ENCODE assay signal across 24 cellular contexts in the genomic region with DNA sequence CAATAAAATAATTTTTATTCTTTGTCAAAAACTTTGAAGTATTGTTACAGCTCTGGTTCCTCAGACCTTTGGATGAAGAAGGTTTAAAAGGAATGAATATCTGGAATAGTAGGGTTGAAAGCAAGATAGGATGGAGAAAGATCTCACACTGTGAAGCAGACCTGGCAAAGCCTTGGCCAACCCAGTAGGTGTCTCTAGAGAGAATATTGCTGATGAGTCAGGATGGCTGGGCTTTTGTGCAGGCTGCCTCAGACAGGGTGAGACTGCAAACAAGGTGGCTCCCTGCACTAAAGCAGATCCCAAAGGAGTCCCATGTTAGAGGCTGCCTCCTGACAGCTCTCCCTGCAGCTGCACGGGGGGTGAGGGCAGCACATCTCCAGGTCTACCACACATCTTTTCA.
DNase-seq lines count a peak whose midpoint lies in the region; ATAC-seq, FAIRE-seq and TF ChIP-seq lines count a peak whose summit lies in the region.
"Had no signal": no experiment of that assay in that cellular context is flagged by ENCODE, and none has a peak within 500 bp of the region (broad histone marks: within the 10 kb centered on the region; RNA-seq: fewer than 3 reads in every experiment).

No MANE protein-coding gene starts in this region.

- no peak overlapping the region for H3K23ac ChIP-seq in mesendoderm (ENCODE audit: low read length)

- SMC1A ChIA-PET in GM12878 (lab: Charles Lee; ENCODE audit: uncharacterized antibody, unreplicated experiment) = no interaction called here

- H3K36me3 ChIP-seq in breast epithelium (no peaks in the 10 kb centered on the region), MG63 (no peaks in the 10 kb centered on the region), GM12878 (ENCODE audit: control insufficient read depth in 2 of 2, insufficient read depth in 2 of 2, low read length in 1 of 2) (no peaks in the 10 kb centered on the region), mesendoderm (ENCODE audit: control insufficient read depth, insufficient read depth, low read length) (no peaks in the 10 kb centered on the region), gastroesophageal sphincter (no peaks in the 10 kb centered on the region)
- H3K36me3 ChIP-seq: SJSA1, tibial artery had no signal

- no TSS peak for BruUV-seq in MCF 10A (replicated peaks; lab: Mats Ljungman, UMichigan)
- BruUV-seq in GM12878 (replicated peaks; lab: Mats Ljungman, UMichigan) = no TSS peak

- 92% methylated on average over 1 of the region's 1 CpG for WGBS in GM12878 (ENCODE audit: insufficient coverage, insufficient replicate concordance, low lambda C conversion rate, missing lambda C conversion rate)
- WGBS in mesendoderm (ENCODE audit: extremely low coverage, insufficient coverage, low lambda C conversion rate) = no CpG with 5 or more reads among the region's 1 CpG
- WGBS in gastroesophageal sphincter (ENCODE audit: low coverage in 1 of 2), 2 donors = 71 to 100% methylated on average over 1 of the region's 1 CpG

- no peak overlapping the region for H4K5ac ChIP-seq in mesendoderm (ENCODE audit: low read length)

- POLR2A ChIA-PET in MCF 10A (lab: Yijun Ruan, JAX) (no interaction called here), GM12878 (lab: Charles Lee) (no interaction called here)

- ATAC-seq in GM12878 = peak; percentile 35
- ATAC-seq in gastroesophageal sphincter = no peak
- no peak for ATAC-seq in HG02588 (IDR thresholded peaks at IDR 0.05; ENCODE audit: unreplicated experiment)
- ATAC-seq: esophagus mucosa, psoas muscle had no signal

- H3K9ac ChIP-seq in GM12878 (ENCODE audit: control insufficient read depth, insufficient read depth, low read length) (no peak overlapping the region), mesendoderm (ENCODE audit: low read length) (no peak overlapping the region)

- TF ChIP-seq EP300 in GM12878 (IDR thresholded peaks at IDR 0.05; ENCODE audit: borderline replicate concordance in 1 of 2, control insufficient read depth in 1 of 2, low read depth in 2 of 2, low read length in 2 of 2) (no peak), gastroesophageal sphincter (IDR thresholded peaks at IDR 0.05) (no peak)

- H2AK5ac ChIP-seq in mesendoderm (ENCODE audit: low read length) = no peak overlapping the region

- FAIRE-seq in GM12878 (lab: Jason Lieb, UNC) = no peak
- FAIRE-seq: H1 had no signal

- H3K56ac ChIP-seq in mesendoderm (ENCODE audit: low read length) = no peak overlapping the region

- in situ Hi-C loops in GM12878 (cut with MboI) = no loop called here

- no peak overlapping the region for H3K27ac Mint-ChIP-seq in MCF 10A (ENCODE audit: low read depth, unreplicated experiment)
- H3K27ac Mint-ChIP-seq in progenitor cell of endocrine pancreas = no peak overlapping the region
- H3K27ac Mint-ChIP-seq: activated naive CD4-positive, alpha-beta T cell treated with anti-CD3 and anti-CD28 coated beads, Interleukin-2, amount 10 ng/mL, durations not matched to agents 7 days and 5 days; T-helper 2 cell treated with Interferon-gamma antibody and Interleukin-4, amounts not matched to agents 5 μg/mL and 100 μg/mL, for 36 hours had no signal

- H3K79me2 ChIP-seq in GM12878 (ENCODE audit: control insufficient read depth, insufficient read depth, low read length) (no peaks in the 10 kb centered on the region), mesendoderm (ENCODE audit: control insufficient read depth, insufficient read depth, low read length) (no peaks in the 10 kb centered on the region)

- H3K27ac ChIP-seq in breast epithelium (no peak overlapping the region), GM12878 (ENCODE audit: control insufficient read depth, insufficient read depth) (no peak overlapping the region), mesendoderm (ENCODE audit: low read depth, low read length) (no peak overlapping the region), gastroesophageal sphincter (no peak overlapping the region)
- H3K27ac ChIP-seq: psoas muscle, SJSA1, tibial artery had no signal

- no peak overlapping the region for H2BK5ac ChIP-seq in mesendoderm (ENCODE audit: low read length)

- CTCF ChIA-PET in MCF 10A (lab: Yijun Ruan, JAX) = no interaction called here
- CTCF ChIA-PET in GM12878 (lab: Yijun Ruan, JAX) = no interaction called here

- H3K4me3 ChIP-seq in breast epithelium (no peak overlapping the region), MG63 (no peak overlapping the region), GM12878 (no peak overlapping the region), mesendoderm (ENCODE audit: low read length) (no peak overlapping the region), gastroesophageal sphincter (no peak overlapping the region)
- H3K4me3 ChIP-seq: psoas muscle, SJSA1, tibial artery had no signal

- H3K9me3 Mint-ChIP-seq in MCF 10A (ENCODE audit: unreplicated experiment) (no peaks in the 10 kb centered on the region), progenitor cell of endocrine pancreas (ENCODE audit: low read depth) (no peaks in the 10 kb centered on the region)
- H3K9me3 Mint-ChIP-seq: nephron had no signal

- no peak overlapping the region for H3K18ac ChIP-seq in mesendoderm (ENCODE audit: low read length)

- RAD21 ChIA-PET in GM12878 (lab: Charles Lee; ENCODE audit: unreplicated experiment) = no interaction called here

- intact Hi-C loops in MCF 10A (cut with micrococcal nuclease) = no loop called here
- intact Hi-C loops in breast epithelium (cut with DNase I; ENCODE audit: low total_unique reads) = no loop called here
- intact Hi-C loops in GM12878 (cut with micrococcal nuclease; ENCODE audit: unreplicated experiment) = no loop called here

- H3K9me3 ChIP-seq in breast epithelium (no peaks in the 10 kb centered on the region), MG63 (no peaks in the 10 kb centered on the region), GM12878 (replicated peaks; ENCODE audit: control insufficient read depth, insufficient read depth, low read length) (no peaks in the 10 kb centered on the region), gastroesophageal sphincter (no peaks in the 10 kb centered on the region)
- H3K9me3 ChIP-seq: psoas muscle, SJSA1, tibial artery had no signal

- no peaks in the 10 kb centered on the region for H3K27me3 Mint-ChIP-seq in MCF 10A (ENCODE audit: insufficient read depth, unreplicated experiment)
- no peaks in the 10 kb centered on the region for H3K27me3 Mint-ChIP-seq in progenitor cell of endocrine pancreas
- H3K27me3 Mint-ChIP-seq: activated naive CD4-positive, alpha-beta T cell treated with anti-CD3 and anti-CD28 coated beads, Interleukin-2, amount 10 ng/mL, durations not matched to agents 7 days and 5 days had no signal

- no peak overlapping the region for H2BK120ac ChIP-seq in mesendoderm (ENCODE audit: low read depth, low read length)

- H3K27me3 ChIP-seq in breast epithelium (no peaks in the 10 kb centered on the region), MG63 (no peaks in the 10 kb centered on the region), GM12878 (replicated peaks in 1 of 2; ENCODE audit: control insufficient read depth in 2 of 2, insufficient read depth in 2 of 2, low read length in 1 of 2) (no peaks in the 10 kb centered on the region; a peak in 1 of 4 replicates), mesendoderm (ENCODE audit: insufficient read depth, low read length, poor library complexity) (no peaks in the 10 kb centered on the region), gastroesophageal sphincter (no peaks in the 10 kb centered on the region)
- H3K27me3 ChIP-seq: SJSA1, tibial artery had no signal

- TF ChIP-seq CTCF in MCF 10A (IDR thresholded peaks at IDR 0.05; ENCODE audit: unreplicated experiment) = no peak
- TF ChIP-seq CTCF in breast epithelium (IDR thresholded peaks at IDR 0.05) = no peak
- TF ChIP-seq CTCF in GM12878 (IDR thresholded peaks at IDR 0.05 in 2 of 3, conservative IDR thresholded peaks at IDR 0.05 in 1 of 3; ENCODE audit: control insufficient read depth in 2 of 3, extremely low read depth in 1 of 3, insufficient read depth in 1 of 3, low read depth in 3 of 3, low read length in 3 of 3) = peak in 2 of 3 experiments; percentile 5 to 9; a peak in 1 of 6 replicates
- no peak for TF ChIP-seq CTCF in progenitor cell of endocrine pancreas (IDR thresholded peaks at IDR 0.05; ENCODE audit: unreplicated experiment)
- TF ChIP-seq CTCF in gastroesophageal sphincter (IDR thresholded peaks at IDR 0.05) = no peak

- peak; percentile 6 for DNase-seq in MCF 10A (ENCODE audit: unreplicated experiment)
- no peak for DNase-seq in breast epithelium (ENCODE audit: low spot score in 2 of 2)
- DNase-seq in MG63 = peak; percentile 3
- no peak for DNase-seq in GM12878 (ENCODE audit: low read depth, low spot score)
- DNase-seq in mesendoderm = peak; percentile 29
- DNase-seq in progenitor cell of endocrine pancreas (ENCODE audit: low spot score, unreplicated experiment) = no peak
- DNase-seq: activated CD4-positive, CD25-positive, alpha-beta regulatory T cell treated with anti-CD3 and anti-CD28 coated beads, Interleukin-2, amount 50 U/mL, for 72 hours; activated naive CD4-positive, alpha-beta T cell treated with anti-CD3 and anti-CD28 coated beads, Interleukin-2, amount 10 ng/mL, durations not matched to agents 7 days and 5 days; activated T-cell treated with anti-CD3 and anti-CD28 coated beads for 4 hours; cortex of kidney; GDM1; head of caudate nucleus; KG1; NCI-H1436 treated with DMSO at 0.1 percent for 48 hours; NCI-H345; psoas muscle; tibial artery had no signal

- no peak overlapping the region for H3K4me2 ChIP-seq in GM12878 (ENCODE audit: control insufficient read depth, insufficient read depth)
- H3K4me2 ChIP-seq in mesendoderm (ENCODE audit: low read length) = no peak overlapping the region

- no peak overlapping the region for H2AFZ ChIP-seq in GM12878 (ENCODE audit: control insufficient read depth, low read depth, low read length)

- no peaks in the 10 kb centered on the region for H3K79me1 ChIP-seq in mesendoderm (ENCODE audit: low read length)

- H3K4ac ChIP-seq in mesendoderm (ENCODE audit: low read depth, low read length) = no peak overlapping the region

- no peak overlapping the region for H2BK15ac ChIP-seq in mesendoderm (replicated peaks; ENCODE audit: low read depth)

- no peaks in the 10 kb centered on the region for H4K20me1 ChIP-seq in GM12878 (ENCODE audit: control insufficient read depth, insufficient read depth)

- no peaks in the 10 kb centered on the region for H3K36me3 Mint-ChIP-seq in MCF 10A (ENCODE audit: insufficient read depth, unreplicated experiment)
- no peaks in the 10 kb centered on the region for H3K36me3 Mint-ChIP-seq in progenitor cell of endocrine pancreas (ENCODE audit: insufficient read depth)

- H3K4me1 ChIP-seq in breast epithelium (no peaks in the 10 kb centered on the region), GM12878 (ENCODE audit: control insufficient read depth, insufficient read depth, low read length) (peaks cover 11% of the 10 kb centered on the region), mesendoderm (ENCODE audit: control insufficient read depth, low read depth, low read length) (no peaks in the 10 kb centered on the region), gastroesophageal sphincter (no peaks in the 10 kb centered on the region)
- H3K4me1 ChIP-seq: psoas muscle, SJSA1, tibial artery had no signal

- H3K4me3 Mint-ChIP-seq in MCF 10A (ENCODE audit: unreplicated experiment) = no peak overlapping the region
- H3K4me3 Mint-ChIP-seq in progenitor cell of endocrine pancreas (ENCODE audit: low read depth) = no peak overlapping the region
- H3K4me3 Mint-ChIP-seq: activated naive CD4-positive, alpha-beta T cell treated with anti-CD3 and anti-CD28 coated beads, Interleukin-2, amount 10 ng/mL, durations not matched to agents 7 days and 5 days; nephron; T-helper 2 cell treated with Interferon-gamma antibody and Interleukin-4, amounts not matched to agents 5 μg/mL and 100 μg/mL, for 36 hours had no signal

- H3K4me1 Mint-ChIP-seq in MCF 10A (ENCODE audit: insufficient read depth, unreplicated experiment) = no peaks in the 10 kb centered on the region
- H3K4me1 Mint-ChIP-seq in progenitor cell of endocrine pancreas (ENCODE audit: low read depth) = no peaks in the 10 kb centered on the region

- TF ChIP-seq RAD21 in GM12878 (IDR thresholded peaks at IDR 0.05; ENCODE audit: insufficient read depth, low read depth, low read length) = no peak; the same call in 1 of the 2 replicates

- TF ChIP-seq POLR2A in breast epithelium (IDR thresholded peaks at IDR 0.05) (no peak), GM12878 (IDR thresholded peaks at IDR 0.05; ENCODE audit: low read depth, low read length) (no peak), gastroesophageal sphincter (IDR thresholded peaks at IDR 0.05) (no peak)

- H4K8ac ChIP-seq in mesendoderm (ENCODE audit: low read depth, low read length) = no peak overlapping the region

Comparison
In these comparisons a context has a peak if more than half of its experiments do, and no peak if none do; other contexts are left out.
1. DNase-seq: peak in MCF 10A (single experiment), MG63 (single experiment) and mesendoderm (single experiment); none in breast epithelium (0 of 2), GM12878 (single experiment) and progenitor cell of endocrine pancreas (single experiment).
2. CTCF ChIP-seq: peak in GM12878 (2 of 3); none in MCF 10A (single experiment), breast epithelium (0 of 3), progenitor cell of endocrine pancreas (single experiment) and gastroesophageal sphincter (0 of 4).